33 cellular contexts compared by ENCODE assay signal in genomic region chr17:69723316-69723715, GRCh38.
"Had no signal": no experiment of that assay in that cellular context is flagged by ENCODE, and none has a peak within 500 bp of the region (broad histone marks: within the 10 kb centered on the region; RNA-seq: fewer than 3 reads in every experiment).

No MANE protein-coding gene starts in this region.

- H3K4me1 Mint-ChIP-seq: activated CD4-positive, alpha-beta T cell treated with anti-CD3 and anti-CD28 coated beads for 36 hours; activated CD4-positive, alpha-beta T cell treated with anti-CD3 and anti-CD28 coated beads, Interleukin-2, amount 10 ng/mL, durations not matched to agents 24 days and 14 days; activated CD8-positive, alpha-beta memory T cell treated with anti-CD3 and anti-CD28 coated beads, Interleukin-2, amount 10 ng/mL, durations not matched to agents 7 days and 5 days; activated naive CD4-positive, alpha-beta T cell treated with anti-CD3 and anti-CD28 coated beads, Interleukin-2, amount 50 U/mL, for 24 hours; activated naive CD8-positive, alpha-beta T cell treated with anti-CD3 and anti-CD28 coated beads for 36 hours; activated naive CD8-positive, alpha-beta T cell treated with anti-CD3 and anti-CD28 coated beads, Interleukin-2, amount 50 U/mL, for 24 hours; central memory CD8-positive, alpha-beta T cell had no signal

- H3K27ac Mint-ChIP-seq: activated CD4-positive, alpha-beta memory T cell treated with anti-CD3 and anti-CD28 coated beads for 36 hours; activated CD4-positive, alpha-beta T cell treated with anti-CD3 and anti-CD28 coated beads for 36 hours; activated CD4-positive, alpha-beta T cell treated with anti-CD3 and anti-CD28 coated beads, Interleukin-2, amount 10 ng/mL, durations not matched to agents 24 days and 14 days; activated CD8-positive, alpha-beta memory T cell treated with anti-CD3 and anti-CD28 coated beads, Interleukin-2, amount 10 ng/mL, durations not matched to agents 7 days and 5 days; activated CD8-positive, alpha-beta T cell treated with anti-CD3 and anti-CD28 coated beads, Interleukin-2, amount 10 ng/mL, durations not matched to agents 7 days and 5 days; activated naive CD4-positive, alpha-beta T cell treated with anti-CD3 and anti-CD28 coated beads for 36 hours; activated naive CD4-positive, alpha-beta T cell treated with anti-CD3 and anti-CD28 coated beads, Interleukin-2, amount 50 U/mL, for 24 hours; activated naive CD8-positive, alpha-beta T cell treated with anti-CD3 and anti-CD28 coated beads for 36 hours; activated naive CD8-positive, alpha-beta T cell treated with anti-CD3 and anti-CD28 coated beads, Interleukin-2, amount 50 U/mL, for 24 hours; activated T-helper 1 cell treated with anti-CD3 and anti-CD28 coated beads, Interleukin-12 subunit alpha, Interleukin-12 subunit beta, Interleukin-2, Interleukin-4 antibody, amounts not matched to agents 30 ng/mL and 10 ng/mL and 1 ng/mL, durations not matched to agents 14 hours and 24 hours and 36 hours; activated T-helper 2 cell treated with anti-CD3 and anti-CD28 coated beads, Interferon-gamma antibody, Interleukin-2, Interleukin-4, amounts not matched to agents 10 μg/mL and 5 μg/mL and 100 μg/mL, durations not matched to agents 14 hours and 24 hours and 36 hours; brain; effector memory CD8-positive, alpha-beta T cell had no signal

- H3K27me3 ChIP-seq: adrenal gland, breast epithelium, esophagus muscularis mucosa, foreskin keratinocyte, gastrocnemius medialis, heart right ventricle, hepatocyte had no signal

- H3K4me3 ChIP-seq: adrenal gland, breast epithelium, esophagus muscularis mucosa, gastrocnemius medialis, heart right ventricle, hepatocyte had no signal

- ATAC-seq: activated CD4-positive, alpha-beta T cell treated with anti-CD3 and anti-CD28 coated beads for 36 hours; activated CD8-positive, alpha-beta memory T cell treated with anti-CD3 and anti-CD28 coated beads, Interleukin-2, amount 10 ng/mL, durations not matched to agents 7 days and 5 days; activated CD8-positive, alpha-beta T cell treated with anti-CD3 and anti-CD28 coated beads, Interleukin-2, amount 10 ng/mL, durations not matched to agents 7 days and 5 days; activated naive CD8-positive, alpha-beta T cell treated with anti-CD3 and anti-CD28 coated beads, Interleukin-2, amount 50 U/mL, for 24 hours; effector memory CD8-positive, alpha-beta T cell; gastrocnemius medialis; heart right ventricle had no signal

- H3K36me3 Mint-ChIP-seq: activated CD4-positive, alpha-beta memory T cell treated with anti-CD3 and anti-CD28 coated beads for 36 hours; activated CD8-positive, alpha-beta memory T cell treated with anti-CD3 and anti-CD28 coated beads, Interleukin-2, amount 10 ng/mL, durations not matched to agents 7 days and 5 days; activated naive CD4-positive, alpha-beta T cell treated with anti-CD3 and anti-CD28 coated beads, Interleukin-2, amount 50 U/mL, for 24 hours; activated naive CD8-positive, alpha-beta T cell treated with anti-CD3 and anti-CD28 coated beads for 36 hours; brain had no signal

- H3K27ac ChIP-seq: adrenal gland, breast epithelium, esophagus muscularis mucosa, foreskin keratinocyte, gastrocnemius medialis, heart right ventricle, hepatocyte had no signal

- H2AFZ ChIP-seq: hepatocyte had no signal

- H3K4me3 Mint-ChIP-seq: activated CD4-positive, alpha-beta memory T cell treated with anti-CD3 and anti-CD28 coated beads for 36 hours; activated CD4-positive, alpha-beta T cell treated with anti-CD3 and anti-CD28 coated beads for 36 hours; activated CD4-positive, alpha-beta T cell treated with anti-CD3 and anti-CD28 coated beads, Interleukin-2, amount 10 ng/mL, durations not matched to agents 24 days and 14 days; activated CD8-positive, alpha-beta memory T cell treated with anti-CD3 and anti-CD28 coated beads, Interleukin-2, amount 10 ng/mL, durations not matched to agents 7 days and 5 days; activated CD8-positive, alpha-beta T cell treated with anti-CD3 and anti-CD28 coated beads, Interleukin-2, amount 10 ng/mL, durations not matched to agents 7 days and 5 days; activated naive CD4-positive, alpha-beta T cell treated with anti-CD3 and anti-CD28 coated beads for 36 hours; activated naive CD4-positive, alpha-beta T cell treated with anti-CD3 and anti-CD28 coated beads, Interleukin-2, amount 50 U/mL, for 24 hours; activated naive CD8-positive, alpha-beta T cell treated with anti-CD3 and anti-CD28 coated beads for 36 hours; activated naive CD8-positive, alpha-beta T cell treated with anti-CD3 and anti-CD28 coated beads, Interleukin-2, amount 50 U/mL, for 24 hours; activated T-helper 1 cell treated with anti-CD3 and anti-CD28 coated beads, Interleukin-12 subunit alpha, Interleukin-12 subunit beta, Interleukin-2, Interleukin-4 antibody, amounts not matched to agents 30 ng/mL and 10 ng/mL and 1 ng/mL, durations not matched to agents 14 hours and 24 hours and 36 hours; brain; central memory CD8-positive, alpha-beta T cell; effector memory CD8-positive, alpha-beta T cell had no signal

- H3K4me2 ChIP-seq: hepatocyte had no signal

- H3K4me1 ChIP-seq: adrenal gland, breast epithelium, foreskin keratinocyte had no signal

- H3K79me2 ChIP-seq: hepatocyte had no signal

- H3K9me3 ChIP-seq: adrenal gland, breast epithelium, esophagus muscularis mucosa, gastrocnemius medialis, heart right ventricle had no signal

- H3K36me3 ChIP-seq: adrenal gland, breast epithelium, esophagus muscularis mucosa, gastrocnemius medialis, heart right ventricle had no signal

- H3K9me3 Mint-ChIP-seq: activated CD4-positive, alpha-beta memory T cell treated with anti-CD3 and anti-CD28 coated beads for 36 hours; activated naive CD4-positive, alpha-beta T cell treated with anti-CD3 and anti-CD28 coated beads for 36 hours; activated naive CD4-positive, alpha-beta T cell treated with anti-CD3 and anti-CD28 coated beads, Interleukin-2, amount 50 U/mL, for 24 hours; activated naive CD8-positive, alpha-beta T cell treated with anti-CD3 and anti-CD28 coated beads for 36 hours; activated naive CD8-positive, alpha-beta T cell treated with anti-CD3 and anti-CD28 coated beads, Interleukin-2, amount 50 U/mL, for 24 hours; activated T-helper 1 cell treated with anti-CD3 and anti-CD28 coated beads, Interleukin-12 subunit alpha, Interleukin-12 subunit beta, Interleukin-2, Interleukin-4 antibody, amounts not matched to agents 30 ng/mL and 10 ng/mL and 1 ng/mL, durations not matched to agents 14 hours and 24 hours and 36 hours; activated T-helper 2 cell treated with anti-CD3 and anti-CD28 coated beads, Interferon-gamma antibody, Interleukin-2, Interleukin-4, amounts not matched to agents 10 μg/mL and 5 μg/mL and 100 μg/mL, durations not matched to agents 14 hours and 24 hours and 36 hours; brain had no signal

- H3K27me3 Mint-ChIP-seq: activated naive CD8-positive, alpha-beta T cell treated with anti-CD3 and anti-CD28 coated beads, Interleukin-2, amount 50 U/mL, for 24 hours had no signal

- DNase-seq: activated CD4-positive, alpha-beta memory T cell treated with anti-CD3 and anti-CD28 coated beads for 36 hours; activated CD4-positive, alpha-beta T cell treated with anti-CD3 and anti-CD28 coated beads for 36 hours; activated CD4-positive, alpha-beta T cell treated with anti-CD3 and anti-CD28 coated beads, Interleukin-2, amount 10 ng/mL, durations not matched to agents 24 days and 14 days; activated CD4-positive, CD25-positive, alpha-beta regulatory T cell; activated CD4-positive, CD25-positive, alpha-beta regulatory T cell treated with anti-CD3 and anti-CD28 coated beads, Interleukin-2, amount 50 U/mL, for 72 hours; activated CD8-positive, alpha-beta memory T cell treated with anti-CD3 and anti-CD28 coated beads, Interleukin-2, amount 10 ng/mL, durations not matched to agents 7 days and 5 days; activated CD8-positive, alpha-beta memory T cell treated with anti-CD3 and anti-CD28 coated beads, Interleukin-2, amount 50 U/mL, for 4 hours; activated CD8-positive, alpha-beta T cell treated with anti-CD3 and anti-CD28 coated beads, Interleukin-2, amount 10 ng/mL, durations not matched to agents 7 days and 5 days; activated effector memory CD4-positive, alpha-beta T cell treated with anti-CD3 and anti-CD28 coated beads, Interleukin-2, amount 50 U/mL, for 16 hours; activated naive CD4-positive, alpha-beta T cell treated with anti-CD3 and anti-CD28 coated beads for 36 hours; activated naive CD8-positive, alpha-beta T cell treated with anti-CD3 and anti-CD28 coated beads for 36 hours; activated naive CD8-positive, alpha-beta T cell treated with anti-CD3 and anti-CD28 coated beads, Interleukin-2, amount 50 U/mL, for 24 hours; activated T-cell treated with anti-CD3 and anti-CD28 coated beads, Interleukin-2, amount 50 U/mL, for 1 hour; activated T-cell treated with anti-CD3 and anti-CD28 coated beads, Interleukin-2, amount 50 U/mL, for 48 hours; adrenal gland; amygdala; aorta; cortex of kidney; effector CD4-positive, alpha-beta T cell; effector memory CD8-positive, alpha-beta T cell; erythroblast; gastrocnemius medialis; heart right ventricle; T1000 had no signal
